In the genomic region with DNA sequence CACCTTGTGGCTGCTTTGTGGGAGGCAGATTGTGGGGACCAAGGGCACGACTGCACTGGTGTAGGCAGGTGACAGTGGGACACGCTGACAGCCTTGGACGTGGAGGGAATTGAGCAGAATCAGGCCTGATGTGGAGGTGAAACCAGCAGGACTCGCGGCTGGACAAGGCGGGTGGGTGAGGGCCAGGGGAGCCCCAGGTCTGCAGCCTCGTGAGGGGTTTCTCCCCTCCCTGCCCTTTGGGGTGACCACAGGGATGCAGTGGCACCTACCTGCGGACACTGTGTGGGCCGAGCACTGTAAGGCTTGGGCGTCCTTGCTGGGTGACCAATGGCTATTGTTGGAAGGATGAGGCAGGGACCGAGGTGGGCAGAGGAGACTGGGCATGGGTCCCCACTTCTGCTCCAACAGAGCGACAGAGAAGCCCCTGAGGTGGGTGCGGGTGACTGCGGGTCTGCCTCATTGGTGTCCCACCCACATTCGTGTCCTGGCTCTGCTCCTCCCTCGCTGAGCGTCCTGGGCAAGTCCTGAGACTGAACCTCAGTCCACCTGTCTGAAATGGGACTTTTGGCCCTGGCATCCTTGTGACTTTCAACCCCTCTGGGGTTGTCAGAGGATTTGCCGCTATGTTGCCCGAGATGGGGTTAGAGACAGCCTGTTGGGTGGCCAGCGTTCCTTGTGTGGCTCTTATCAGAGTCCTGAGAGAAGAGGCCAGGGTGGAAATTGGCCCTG, we compare ENCODE assay signal across 11 cellular contexts. TPM values are rescaled to one million over a fixed set of nuclear protein-coding genes. Genes with fewer than 3 reads are reported as not detected.
DNase-seq lines count a peak whose midpoint lies in the region; ATAC-seq, FAIRE-seq and TF ChIP-seq lines count a peak whose summit lies in the region.
"Had no signal": no experiment of that assay in that cellular context is flagged by ENCODE, and none has a peak within 500 bp of the region (broad histone marks: within the 10 kb centered on the region; RNA-seq: fewer than 3 reads in every experiment).

No MANE protein-coding gene starts in this region.

- H3K4me3 ChIP-seq in keratinocyte (ENCODE audit: control insufficient read depth in 2 of 3, extremely low read depth in 1 of 3, insufficient read depth in 2 of 3, low read depth in 1 of 3, low read length in 3 of 3) (no peak overlapping the region), small intestine (ENCODE audit: low read depth in 1 of 2, low read length in 2 of 2) (no peak overlapping the region)
- H3K4me3 ChIP-seq: gastroesophageal sphincter had no signal

- POLR2A ChIA-PET in WTC11 (lab: Charles Lee), result no interaction called here

- H3K27me3 ChIP-seq in keratinocyte (ENCODE audit: control insufficient read depth, extremely low read depth, insufficient read depth, low read length) (no peaks in the 10 kb centered on the region), small intestine (ENCODE audit: control insufficient read depth in 2 of 2, insufficient read depth in 2 of 2, low read length in 2 of 2) (no peaks in the 10 kb centered on the region)
- H3K27me3 ChIP-seq: gastroesophageal sphincter had no signal

- peak overlapping the region; percentile 46 for H3K4me3 Mint-ChIP-seq in Calu3 (ENCODE audit: low read depth, unreplicated experiment)
- H3K4me3 Mint-ChIP-seq in WTC11, result no peak overlapping the region

- peaks cover 39% of the 10 kb centered on the region for H3K4me1 Mint-ChIP-seq in Calu3 (ENCODE audit: low read depth, unreplicated experiment)
- H3K4me1 Mint-ChIP-seq in WTC11, result peaks cover 27% of the 10 kb centered on the region

- H3K79me2 ChIP-seq in keratinocyte (ENCODE audit: control insufficient read depth, insufficient read depth, low read length), result peaks cover 75% of the 10 kb centered on the region

- no TSS peak for BruUV-seq in Calu3 (replicated peaks; lab: Mats Ljungman, UMichigan)

- H3K36me3 Mint-ChIP-seq in Calu3 (ENCODE audit: insufficient read depth, unreplicated experiment), result peaks cover 15% of the 10 kb centered on the region
- H3K36me3 Mint-ChIP-seq in WTC11, result no peaks in the 10 kb centered on the region

- no peak overlapping the region for H3K9ac ChIP-seq in keratinocyte (ENCODE audit: control insufficient read depth, extremely low read depth, insufficient read depth, low read length)

- H3K27me3 Mint-ChIP-seq in Calu3 (ENCODE audit: unreplicated experiment) (no peaks in the 10 kb centered on the region), WTC11 (ENCODE audit: low read depth) (no peaks in the 10 kb centered on the region)

- ATAC-seq in WTC11, result no peak

- H3K27ac ChIP-seq in keratinocyte (ENCODE audit: control insufficient read depth, insufficient read depth, low read length) (peak overlapping the region; percentile 24), small intestine (ENCODE audit: low read depth in 1 of 2, low read length in 1 of 2) (peak overlapping the region; percentile 93 to 98)
- H3K27ac ChIP-seq: WERI-Rb-1 had no signal

- FAIRE-seq in keratinocyte (lab: Jason Lieb, UNC), result no peak
- FAIRE-seq in small intestine (lab: Jason Lieb, UNC), result no peak
- no peak for FAIRE-seq in D721Med (lab: Jason Lieb, UNC)

- no peak overlapping the region for H2AFZ ChIP-seq in keratinocyte (ENCODE audit: control insufficient read depth, low read length)

- dilution Hi-C loops in keratinocyte (cut with MboI; ENCODE audit: extremely low pct_ligation_motif_present, low sequenced_read_pairs), result no loop called here

- WGBS in small intestine, 3 donors, result 51 to 80% (median 64%) methylated on average over 19 to 20 of the region's 20 CpGs

- DNase-seq in Calu3 (no peak), WTC11 (ENCODE audit: low spot score) (no peak), keratinocyte (ENCODE audit: low read depth, low spot score) (no peak), small intestine (peak; percentile 75), NAMALWA (ENCODE audit: low spot score) (no peak), ACHN (no peak), SKM-1 (lab: John Stamatoyannopoulos, UW; ENCODE audit: unreplicated experiment) (no peak), D721Med (ENCODE audit: insufficient read length, low spot score) (no peak)
- DNase-seq: NK-92 treated with Interleukin-12 subunit alpha and Interleukin-12 subunit beta, amount 100 ng/mL, for 24 hours; WERI-Rb-1 had no signal

- H3K36me3 ChIP-seq in keratinocyte (ENCODE audit: control insufficient read depth in 2 of 2, extremely low read depth in 1 of 2, insufficient read depth in 2 of 2, low read length in 2 of 2) (peaks cover 0 to 1% of the 10 kb centered on the region in 2 experiments), small intestine (ENCODE audit: control insufficient read depth in 2 of 2, insufficient read depth in 2 of 2, low read length in 2 of 2) (no peaks in the 10 kb centered on the region)
- H3K36me3 ChIP-seq: gastroesophageal sphincter, WERI-Rb-1 had no signal

- peaks cover 10% of the 10 kb centered on the region for H3K9me1 ChIP-seq in keratinocyte (ENCODE audit: control insufficient read depth, extremely low read depth, insufficient read depth, low read length)

- H3K9me3 ChIP-seq in keratinocyte (ENCODE audit: control insufficient read depth, low read depth, low read length), result no peaks in the 10 kb centered on the region
- H3K9me3 ChIP-seq in small intestine (ENCODE audit: control insufficient read depth, low read depth), result no peaks in the 10 kb centered on the region
- H3K9me3 ChIP-seq: gastroesophageal sphincter had no signal

- CTCF ChIA-PET in Calu3 (lab: Charles Lee), result interaction anchor here (1.6 kb wide), 1 partner anchor 31 kb away, joined by 6 read pairs; a partner anchor contains a TSS
- CTCF ChIA-PET in WTC11 (lab: Charles Lee), result interaction anchor here (1.6 kb wide), 1 partner anchor 116 kb away, joined by 4 read pairs; no protein-coding TSS in a partner anchor

- peak overlapping the region; percentile 73 for H3K4me2 ChIP-seq in keratinocyte (ENCODE audit: control insufficient read depth, extremely low read depth, insufficient read depth, low read depth, low read length)

- H3K27ac Mint-ChIP-seq in Calu3 (ENCODE audit: unreplicated experiment) (peak overlapping the region; percentile 75), WTC11 (peak overlapping the region; percentile 92)

- H3K9me3 Mint-ChIP-seq in Calu3 (ENCODE audit: low read depth, unreplicated experiment) (no peaks in the 10 kb centered on the region), WTC11 (no peaks in the 10 kb centered on the region)

- no peak for TF ChIP-seq CTCF in Calu3 (IDR thresholded peaks at IDR 0.05; ENCODE audit: unreplicated experiment)
- no peak for TF ChIP-seq CTCF in WTC11 (IDR thresholded peaks at IDR 0.05)
- TF ChIP-seq CTCF in keratinocyte (optimal IDR thresholded peaks at IDR 0.05 in 1 of 3, IDR thresholded peaks at IDR 0.05 in 1 of 3, conservative IDR thresholded peaks at IDR 0.05 in 1 of 3; ENCODE audit: extremely low read depth in 1 of 3, insufficient read depth in 2 of 3, low read length in 3 of 3), result no peak
- no peak for TF ChIP-seq CTCF in D721Med (IDR thresholded peaks at IDR 0.05; ENCODE audit: insufficient read depth, missing control alignments)

- in situ Hi-C loops in ACHN (cut with HindIII; ENCODE audit: low pct_ligation_motif_present, low pct_unique_long_range_greater_than_20kb, low sequenced_read_pairs), result no loop called here

- peaks cover 34% of the 10 kb centered on the region for H4K20me1 ChIP-seq in keratinocyte (ENCODE audit: control insufficient read depth, extremely low read depth, insufficient read depth, low read length)

- H3K4me1 ChIP-seq in keratinocyte (ENCODE audit: control insufficient read depth, extremely low read depth, insufficient read depth, low read length) (peaks cover 54% of the 10 kb centered on the region), small intestine (ENCODE audit: control insufficient read depth in 2 of 2, insufficient read depth in 1 of 2, low read depth in 1 of 2, low read length in 1 of 2) (peaks cover 0 to 27% of the 10 kb centered on the region in 2 donors)

- intact Hi-C loops in Calu3 (cut with micrococcal nuclease; ENCODE audit: unreplicated experiment), result no loop called here

TF ChIP-seq in WTC11, 78 proteins besides CTCF, POLR2A, EP300 and RAD21 (continues in another document):
- TF ChIP-seq ETV6 (CRISPR knock-in tag; IDR thresholded peaks at IDR 0.05) (no peak), MXD4 (CRISPR knock-in tag; IDR thresholded peaks at IDR 0.05; ENCODE audit: borderline replicate concordance) (no peak), NR3C1 (CRISPR knock-in tag; conservative IDR thresholded peaks at IDR 0.05; ENCODE audit: low read depth) (no peak), ESRRA (CRISPR knock-in tag; IDR thresholded peaks at IDR 0.05; ENCODE audit: borderline replicate concordance) (no peak)

RNA-seq across cellular contexts. Expression of a gene that starts 30.5 kb away (rescaled TPM):
- 126 and 138 TPM in 2 replicates for total RNA-seq in Calu3 (2022)
- total RNA-seq in WTC11 (2021), result 120 to 131 TPM (median 123 TPM) in 3 replicates
- polyA plus RNA-seq in keratinocyte, result 60.1 to 71.4 TPM (median 63.5 TPM) in 3 replicates
- 86.4 TPM for polyA plus RNA-seq in keratinocyte (2011; ENCODE audit: low read depth)
- polyA plus RNA-seq in keratinocyte (2011; cell fraction: cytosol; rRNA removed), result 45.7 and 57.6 TPM in 2 replicates
- polyA plus RNA-seq in keratinocyte (2011; cell fraction: nucleus; rRNA removed), result 115 and 147 TPM in 2 replicates
- 83.1 and 89.6 TPM in 2 replicates for polyA plus RNA-seq in keratinocyte (2012; ENCODE audit: low replicate concordance)
- 124 to 251 TPM (median 207 TPM) in 3 replicates for polyA minus RNA-seq in keratinocyte
- 141 TPM for polyA minus RNA-seq in keratinocyte (2011; cell fraction: cytosol; rRNA and poly(A)+ RNA removed)
- polyA minus RNA-seq in keratinocyte (2011; cell fraction: nucleus; rRNA and poly(A)+ RNA removed), result 112 and 147 TPM in 2 replicates
- 100 to 1,000 TPM; 146 to 248 (median 186) TPM for polyA plus RNA-seq in small intestine

RNA-seq across cellular contexts. Expression of a gene that starts 47.1 kb away (rescaled TPM):
- total RNA-seq in Calu3 (2022) (44.1 and 44.9 TPM in 2 replicates), WTC11 (2021) (67.6 to 72.6 TPM (median 69.6 TPM) in 3 replicates)
- polyA plus RNA-seq in keratinocyte (25.9 to 34.6 TPM (median 31.3 TPM) in 3 replicates), small intestine (100 to 1,000 TPM in 1 of 3 donors, 10 to 100 TPM in 2; 45.9 to 107 (median 82.1) TPM)
- 9.5 TPM for polyA plus RNA-seq in keratinocyte (2011; ENCODE audit: low read depth)
- 7.0 and 16.2 TPM in 2 replicates for polyA plus RNA-seq in keratinocyte (2011; cell fraction: cytosol; rRNA removed)
- polyA plus RNA-seq in keratinocyte (2011; cell fraction: nucleus; rRNA removed), result 98.0 and 109 TPM in 2 replicates
- 31.1 and 33.2 TPM in 2 replicates for polyA plus RNA-seq in keratinocyte (2012; ENCODE audit: low replicate concordance)
- 9.4 to 20.9 TPM (median 12.9 TPM) in 3 replicates for polyA minus RNA-seq in keratinocyte
- polyA minus RNA-seq in keratinocyte (2011; cell fraction: cytosol; rRNA and poly(A)+ RNA removed), result 17.1 TPM
- 10.2 and 12.4 TPM in 2 replicates for polyA minus RNA-seq in keratinocyte (2011; cell fraction: nucleus; rRNA and poly(A)+ RNA removed)
